1 cellular context compared by ENCODE assay signal in the genomic region with DNA sequence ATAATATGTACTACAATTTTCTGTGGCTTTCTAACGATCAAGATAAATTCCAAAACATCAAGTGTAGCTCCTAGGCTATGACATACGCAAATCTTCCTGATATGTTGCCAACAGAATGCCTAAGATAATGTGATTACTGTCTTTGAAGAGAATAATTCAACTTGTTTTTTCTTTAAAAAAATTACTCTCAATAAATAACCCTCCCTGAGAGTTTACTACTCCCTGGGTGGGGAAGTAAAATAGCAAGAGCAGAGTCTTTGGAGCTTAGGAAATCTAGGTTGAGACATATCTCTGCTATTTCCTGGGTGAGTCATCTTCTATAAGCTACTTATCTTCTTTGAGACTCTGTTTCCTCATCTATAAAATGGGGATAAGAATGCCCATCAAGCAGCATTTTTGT.
TF ChIP-seq lines count a peak whose summit lies in the region.

No MANE protein-coding gene starts in this region.

TF ChIP-seq in K562, 482 proteins besides CTCF, POLR2A, EP300 and RAD21 (continued from another document):
- peak; percentile 27 for TF ChIP-seq RBM25 (IDR thresholded peaks at IDR 0.05; ENCODE audit: low read depth, low read length, severe bottlenecking)
- TF ChIP-seq KLF1 (tag; IDR thresholded peaks at IDR 0.05): no peak
